ENCODE assay signal across 11 cellular contexts in genomic region chr20:31579941-31580651, GRCh38. TPM values are rescaled to one million over a fixed set of nuclear protein-coding genes. Genes with fewer than 3 reads are reported as not detected.
DNase-seq lines count a peak whose midpoint lies in the region; ATAC-seq, FAIRE-seq and TF ChIP-seq lines count a peak whose summit lies in the region.
"Not testable (repeated sequence)": the region's sequence is repeated elsewhere in the genome, so short reads cannot be mapped to it uniquely, and the experiment has no call there.
"Had no signal": no experiment of that assay in that cellular context is flagged by ENCODE, and none has a peak within 500 bp of the region (broad histone marks: within the 10 kb centered on the region; RNA-seq: fewer than 3 reads in every experiment).

No MANE protein-coding gene starts in this region.

- H4K91ac ChIP-seq in H1 (replicated peaks; ENCODE audit: insufficient read length, low read length): peak overlapping the region; percentile 91
- not testable (repeated sequence) for H4K91ac ChIP-seq in neuronal stem cell (ENCODE audit: low read depth, low read length, poor library complexity)

- H2BK12ac ChIP-seq in H1 (ENCODE audit: low read depth, low read length): peak overlapping the region; percentile 60
- not testable (repeated sequence) for H2BK12ac ChIP-seq in neuronal stem cell (ENCODE audit: low read length)

- not testable (repeated sequence) for ATAC-seq in GM23338, WTC11

- H3K36me3 ChIP-seq in GM23338 (ENCODE audit: insufficient read depth); HUES64 (ENCODE audit: insufficient read depth, low read length); H1 (ENCODE audit: control insufficient read depth in 2 of 4, insufficient read depth in 4 of 4, low read length in 3 of 4); iPS-18a (ENCODE audit: control insufficient read depth, low read depth, low read length); neuronal stem cell (replicated peaks in 1 of 2; ENCODE audit: control insufficient read depth in 2 of 2, insufficient read depth in 2 of 2, low read length in 2 of 2): not testable (repeated sequence)

- not testable (repeated sequence) for H3K56ac ChIP-seq in H1 (replicated peaks; ENCODE audit: insufficient read length, low read depth, low read length)

- H3K27ac Mint-ChIP-seq in GM23338 (peak overlapping the region; percentile 70), WTC11 (peak overlapping the region; percentile 97), mesothelial cell of epicardium (peak overlapping the region; percentile 85)

- H3K23me2 ChIP-seq in H1 (ENCODE audit: low read depth, low read length): not testable (repeated sequence)

- H3K4me3 Mint-ChIP-seq in GM23338, WTC11, mesothelial cell of epicardium: not testable (repeated sequence)

- H2BK5ac ChIP-seq in H1 (ENCODE audit: low read depth, low read length): peak overlapping the region; percentile 89; the same call in 1 of the 2 replicates
- H2BK5ac ChIP-seq in neuronal stem cell (ENCODE audit: low read length): not testable (repeated sequence)

- peaks cover 12% of the 10 kb centered on the region for H3K9me3 Mint-ChIP-seq in GM23338
- not testable (repeated sequence) for H3K9me3 Mint-ChIP-seq in WTC11, mesothelial cell of epicardium

- H3K18ac ChIP-seq in H1 (ENCODE audit: extremely low read depth, low read length): peak overlapping the region; percentile 2
- H3K18ac ChIP-seq in neuronal stem cell (ENCODE audit: low read length): not testable (repeated sequence)

- not testable (repeated sequence) for H3K14ac ChIP-seq in H1 (ENCODE audit: insufficient read length); neuronal stem cell (ENCODE audit: low read length)

- not testable (repeated sequence) for TF ChIP-seq CTCF in GM23338 (conservative IDR thresholded peaks at IDR 0.05; ENCODE audit: low read depth in 2 of 2); WTC11 (IDR thresholded peaks at IDR 0.05); H1 (IDR thresholded peaks at IDR 0.05; ENCODE audit: control extremely low read depth in 1 of 3, insufficient read depth in 1 of 3, low read depth in 1 of 3, low read length in 3 of 3); mesothelial cell of epicardium (IDR thresholded peaks at IDR 0.05; ENCODE audit: unreplicated experiment)

- H3F3A ChIP-seq in GM23338 (replicated peaks; ENCODE audit: low read depth): peaks cover 22% of the 10 kb centered on the region

- peaks cover 45% of the 10 kb centered on the region for H3K4me1 Mint-ChIP-seq in GM23338
- peaks cover 51% of the 10 kb centered on the region for H3K4me1 Mint-ChIP-seq in WTC11
- H3K4me1 Mint-ChIP-seq in mesothelial cell of epicardium: peaks cover 29% of the 10 kb centered on the region

- H2BK15ac ChIP-seq in H1 (ENCODE audit: low read length); neuronal stem cell (ENCODE audit: low read length): not testable (repeated sequence)

- not testable (repeated sequence) for H4K20me1 ChIP-seq in GM23338 (replicated peaks; ENCODE audit: insufficient read depth); H1 (replicated peaks in 1 of 2; ENCODE audit: control insufficient read depth in 1 of 2, insufficient read depth in 2 of 2, low read length in 2 of 2)

- not testable (repeated sequence) for H4K5ac ChIP-seq in H1 (ENCODE audit: insufficient read length, low read depth, low read length)

- H2BK20ac ChIP-seq in H1 (ENCODE audit: low read length): peak overlapping the region; percentile 97; the same call in 1 of the 2 replicates

- H3K27me3 Mint-ChIP-seq in GM23338 (ENCODE audit: insufficient read depth, low read depth, poor library complexity): peaks cover 15% of the 10 kb centered on the region
- not testable (repeated sequence) for H3K27me3 Mint-ChIP-seq in WTC11 (ENCODE audit: low read depth); mesothelial cell of epicardium (ENCODE audit: low read depth)

- peaks cover 21% of the 10 kb centered on the region for H3K36me3 Mint-ChIP-seq in GM23338 (ENCODE audit: low read depth)
- peaks cover 11% of the 10 kb centered on the region for H3K36me3 Mint-ChIP-seq in WTC11
- not testable (repeated sequence) for H3K36me3 Mint-ChIP-seq in mesothelial cell of epicardium

- H3K27ac ChIP-seq in GM23338 (ENCODE audit: low read depth): peak overlapping the region; percentile 95
- H3K27ac ChIP-seq in HUES64 (ENCODE audit: low read depth, low read length): peak overlapping the region; percentile 96
- peak overlapping the region; percentile 38; the same call in 1 of the 2 replicates for H3K27ac ChIP-seq in H1 (ENCODE audit: low read depth, low read length)
- peak overlapping the region; percentile 74 for H3K27ac ChIP-seq in iPS-18a (ENCODE audit: low read length)
- H3K27ac ChIP-seq in neuronal stem cell (replicated peaks; ENCODE audit: low read length): not testable (repeated sequence)

- not testable (repeated sequence) for H3K79me2 ChIP-seq in GM23338 (replicated peaks; ENCODE audit: insufficient read depth); H1 (ENCODE audit: control insufficient read depth in 1 of 2, insufficient read depth in 2 of 2, low read length in 2 of 2)

- not testable (repeated sequence) for FAIRE-seq in H1 (lab: Jason Lieb, UNC)

- not testable (repeated sequence) for H3K9ac ChIP-seq in HUES64 (ENCODE audit: low read depth, low read length); H1 (replicated peaks in 1 of 4; ENCODE audit: extremely low read depth in 1 of 4, low read depth in 3 of 4, low read length in 3 of 4); iPS-18a (ENCODE audit: low read length)
- peak overlapping the region; percentile 30 for H3K9ac ChIP-seq in neuronal stem cell (ENCODE audit: low read depth, low read length, poor library complexity)

- peak overlapping the region; percentile 93 for H3K4ac ChIP-seq in H1 (replicated peaks; ENCODE audit: insufficient read length, low read depth, low read length)
- H3K4ac ChIP-seq in neuronal stem cell (ENCODE audit: low read length): not testable (repeated sequence)

- peaks cover 55% of the 10 kb centered on the region for H3K4me1 ChIP-seq in GM23338 (ENCODE audit: insufficient read depth)
- H3K4me1 ChIP-seq in HUES64 (ENCODE audit: insufficient read depth, low read length): peaks cover 27% of the 10 kb centered on the region
- H3K4me1 ChIP-seq in H1 (replicated peaks in 1 of 4; ENCODE audit: control insufficient read depth in 3 of 4, insufficient read depth in 4 of 4, low read length in 3 of 4): peaks cover 9 to 15% (median 10%) of the 10 kb centered on the region in 4 experiments
- peaks cover 20% of the 10 kb centered on the region for H3K4me1 ChIP-seq in iPS-18a (ENCODE audit: control insufficient read depth, low read depth, low read length)
- not testable (repeated sequence) for H3K4me1 ChIP-seq in neuronal stem cell (ENCODE audit: control insufficient read depth in 2 of 2, insufficient read depth in 1 of 2, low read depth in 1 of 2, low read length in 2 of 2)

- not testable (repeated sequence) for H3K23ac ChIP-seq in H1 (ENCODE audit: insufficient read length); neuronal stem cell (ENCODE audit: low read depth, low read length, poor library complexity)

- not testable (repeated sequence) for TF ChIP-seq EP300 in H1 (IDR thresholded peaks at IDR 0.05; ENCODE audit: borderline replicate concordance in 1 of 2, low read depth in 2 of 2, low read length in 2 of 2)

- not testable (repeated sequence) for H4K8ac ChIP-seq in H1 (ENCODE audit: extremely low read depth, insufficient read depth, low read length); neuronal stem cell (ENCODE audit: low read depth, low read length)

- H2AFZ ChIP-seq in GM23338; H1 (ENCODE audit: low read length): not testable (repeated sequence)
- peak overlapping the region; percentile 94 for H2AFZ ChIP-seq in neuronal stem cell (ENCODE audit: low read length)

- H3K27me3 ChIP-seq in GM23338 (ENCODE audit: insufficient read depth); HUES64 (ENCODE audit: insufficient read depth, low read length); H1 (replicated peaks in 1 of 4; ENCODE audit: control insufficient read depth in 3 of 4, extremely low read depth in 1 of 4, insufficient read depth in 3 of 4, low read length in 3 of 4); iPS-18a (ENCODE audit: control insufficient read depth, insufficient read depth, low read length); neuronal stem cell (ENCODE audit: control insufficient read depth in 3 of 3, insufficient read depth in 3 of 3, low read depth in 1 of 3, low read length in 3 of 3): not testable (repeated sequence)

- CTCF ChIA-PET in WTC11 (lab: Charles Lee): interaction anchor here (0.6 to 15.0 kb wide), 7 partner anchors 12 to 143 kb away, joined by 3 to 321 read pairs (median 6); partner anchors contain the start of gene BCL2L1
- CTCF ChIA-PET in H1 (lab: Charles Lee; ENCODE audit: partially characterized antibody): interaction anchor here (0.9 to 30.5 kb wide), 8 partner anchors 11 to 144 kb away, joined by 3 to 1559 read pairs (median 5); partner anchors contain the start of gene ID1

- H3K4me3 ChIP-seq in GM23338; HUES64 (ENCODE audit: low read length); H1 (ENCODE audit: extremely low read depth in 1 of 4, insufficient read depth in 2 of 4, low read depth in 3 of 4, low read length in 4 of 4); iPS-18a (ENCODE audit: low read length); neuronal stem cell (ENCODE audit: low read length in 2 of 2): not testable (repeated sequence)

- not testable (repeated sequence) for H3K4me2 ChIP-seq in GM23338; H1 (ENCODE audit: insufficient read depth in 1 of 2, low read depth in 2 of 2, low read length in 2 of 2); neuronal stem cell (ENCODE audit: insufficient read depth, low read length, poor library complexity, severe bottlenecking)

- peak overlapping the region; percentile 52 for H2BK120ac ChIP-seq in H1 (replicated peaks; ENCODE audit: low read depth, low read length)
- H2BK120ac ChIP-seq in neuronal stem cell (ENCODE audit: low read depth, low read length): not testable (repeated sequence)

- H2AK5ac ChIP-seq in H1 (ENCODE audit: low read depth, low read length): not testable (repeated sequence)
- H2AK5ac ChIP-seq in neuronal stem cell (ENCODE audit: low read depth, low read length): peak overlapping the region; percentile 64

- H3K79me1 ChIP-seq in H1 (ENCODE audit: low read depth, low read length); neuronal stem cell (ENCODE audit: low read depth, low read length): not testable (repeated sequence)

- POLR2A ChIA-PET in WTC11 (lab: Charles Lee): interaction anchor here (0.6 to 1.0 kb wide), 4 partner anchors 15 to 28 kb away, joined by 3 to 8 read pairs (median 3); partner anchors contain the start of gene ID1
- POLR2A ChIA-PET in H1 (lab: Charles Lee; ENCODE audit: partially characterized antibody): interaction anchor here (0.9 to 24.3 kb wide), 6 partner anchors 8 to 27 kb away, joined by 3 to 1033 read pairs (median 6); partner anchors contain the start of gene ID1

- not testable (repeated sequence) for H3K9me3 ChIP-seq in HUES64 (ENCODE audit: insufficient read depth, low read depth, low read length); H1 (ENCODE audit: insufficient read depth in 2 of 2, low read depth in 1 of 2, low read length in 1 of 2); iPS-18a (ENCODE audit: control insufficient read depth, low read depth, low read length); neuronal stem cell (replicated peaks in 1 of 2; ENCODE audit: control insufficient read depth in 2 of 2, insufficient read depth in 1 of 2, low read depth in 1 of 2, low read length in 2 of 2)

- not testable (repeated sequence) for DNase-seq in GM23338 (ENCODE audit: low spot score); WTC11 (ENCODE audit: low spot score); H1 (ENCODE audit: low read depth in 1 of 2, low spot score in 2 of 2); mesothelial cell of epicardium (ENCODE audit: low spot score in 2 of 2, unreplicated experiment in 2 of 2); neuronal stem cell (ENCODE audit: low spot score)

- TF ChIP-seq RAD21 in H1 (IDR thresholded peaks at IDR 0.05 in 1 of 2, conservative IDR thresholded peaks at IDR 0.05 in 1 of 2; ENCODE audit: low read depth in 2 of 2, low read length in 2 of 2): not testable (repeated sequence)

- WGBS in HUES64: 97% methylated on average over 17 of the region's 17 CpGs
- WGBS in H1 (ENCODE audit: extremely low coverage in 1 of 2, insufficient coverage in 1 of 2, insufficient read length in 1 of 2, insufficient replicate concordance in 2 of 2, low coverage in 1 of 2, low lambda C conversion rate in 2 of 2, missing lambda C conversion rate in 1 of 2), 2 experiments: 93% methylated on average over 16 of the region's 17 CpGs; no CpG with 5 or more reads in 1 of the 2 experiments
- WGBS in neuronal stem cell (ENCODE audit: extremely low coverage in 2 of 2, insufficient read length in 2 of 2, insufficient replicate concordance in 1 of 2), 2 donors: no CpG with 5 or more reads among the region's 17 CpGs

- H3K9me2 ChIP-seq in GM23338 (ENCODE audit: insufficient read depth): not testable (repeated sequence)

- not testable (repeated sequence) for TF ChIP-seq POLR2A in H1 (IDR thresholded peaks at IDR 0.05; ENCODE audit: control extremely low read depth in 1 of 2, low read depth in 2 of 2, low read length in 2 of 2)

RNA-seq across cellular contexts. Expression of gene ID1, which starts 25.0 kb away (rescaled TPM):
- total RNA-seq in GM23338 (2014; rRNA removed; shearing (Covaris generic)): 452 and 479 TPM in 2 replicates
- polyA plus RNA-seq in GM23338 (2016; fragmentation: Nextera tagmentation; extraction: Ambion mirVana) (221 and 224 TPM in 2 replicates), H1 (2011; rRNA removed) (357 and 566 TPM in 2 replicates)
- 115 TPM for polyA plus RNA-seq in HUES64 (2013, experiment 1 of 2)
- polyA plus RNA-seq in HUES64 (2013, experiment 2 of 2): 95.7 TPM
- total RNA-seq in WTC11 (2021) (88.8 to 158 TPM (median 149 TPM) in 3 replicates), mesothelial cell of epicardium (374 to 378 TPM (median 377 TPM) in 3 replicates)
- total RNA-seq in H1 (2021; fragmentation: NEBNext Ultra II Directional; extraction: Animal tissue kit (Norgen Biotek cat#: 25700)): 120 and 131 TPM in 2 replicates
- polyA plus RNA-seq in H1 (2011; cell fraction: cytosol; rRNA removed): 348 TPM
- polyA plus RNA-seq in H1 (2011; cell fraction: nucleus; rRNA removed): 267 TPM
- 86.5 to 154 TPM (median 117 TPM) in 4 replicates for polyA plus RNA-seq in H1 (2012, experiment 1 of 2)
- 207 TPM for polyA plus RNA-seq in H1 (2012, experiment 2 of 2)
- polyA plus RNA-seq in H1 (2013, experiment 1 of 2): 89.8 TPM
- 87.6 TPM for polyA plus RNA-seq in H1 (2013, experiment 2 of 2)
- 27.5 and 45.7 TPM in 2 replicates for polyA minus RNA-seq in H1 (2011; rRNA and poly(A)+ RNA removed)
- polyA minus RNA-seq in H1 (2011; cell fraction: cytosol; rRNA and poly(A)+ RNA removed): 181 TPM
- 200 TPM for polyA minus RNA-seq in H1 (2011; cell fraction: nucleus; rRNA and poly(A)+ RNA removed)
- 60.4 TPM for polyA plus RNA-seq in neuronal stem cell (2013, experiment 1 of 2)
- polyA plus RNA-seq in neuronal stem cell (2013, experiment 2 of 2): 58.3 TPM

RNA-seq across cellular contexts. Expression of gene COX4I2, which starts 57.6 kb away (rescaled TPM):
- total RNA-seq in GM23338 (2014; rRNA removed; shearing (Covaris generic)): not detected in 2 replicates
- polyA plus RNA-seq in GM23338 (2016; fragmentation: Nextera tagmentation; extraction: Ambion mirVana) (0.63 and 1.1 TPM in 2 replicates), H1 (2011; rRNA removed) (0.26 and 0.97 TPM in 2 replicates)
- not detected for polyA plus RNA-seq in HUES64 (2013, experiment 1 of 2)
- not detected for polyA plus RNA-seq in HUES64 (2013, experiment 2 of 2)
- total RNA-seq in WTC11 (2021) (0.44 TPM in 1 of 3 replicates, not detected in the others), mesothelial cell of epicardium (0.34 TPM in 1 of 3 replicates, not detected in the others)
- total RNA-seq in H1 (2021; fragmentation: NEBNext Ultra II Directional; extraction: Animal tissue kit (Norgen Biotek cat#: 25700)): not detected in 2 replicates
- polyA plus RNA-seq in H1 (2011; cell fraction: cytosol; rRNA removed): 0.14 TPM
- not detected for polyA plus RNA-seq in H1 (2011; cell fraction: nucleus; rRNA removed)
- polyA plus RNA-seq in H1 (2012, experiment 1 of 2): 0.64 TPM in 1 of 4 replicates, not detected in the others
- polyA plus RNA-seq in H1 (2012, experiment 2 of 2): not detected
- not detected for polyA plus RNA-seq in H1 (2013, experiment 1 of 2)
- polyA plus RNA-seq in H1 (2013, experiment 2 of 2): not detected
- not detected in 2 replicates for polyA minus RNA-seq in H1 (2011; rRNA and poly(A)+ RNA removed)
- not detected for polyA minus RNA-seq in H1 (2011; cell fraction: cytosol; rRNA and poly(A)+ RNA removed)
- not detected for polyA minus RNA-seq in H1 (2011; cell fraction: nucleus; rRNA and poly(A)+ RNA removed)
- 0.10 TPM for polyA plus RNA-seq in neuronal stem cell (2013, experiment 1 of 2)
- polyA plus RNA-seq in neuronal stem cell (2013, experiment 2 of 2): not detected
- total RNA-seq: A673; CD8-positive, alpha-beta T cell had no signal
- polyA plus RNA-seq: BJ, CD14-positive monocyte had no signal
